9 cellular contexts compared by ENCODE assay signal in genomic region chr11:16543642-16544041, GRCh38.
"Had no signal": no experiment of that assay in that cellular context is flagged by ENCODE, and none has a peak within 500 bp of the region (broad histone marks: within the 10 kb centered on the region; RNA-seq: fewer than 3 reads in every experiment).

No MANE protein-coding gene starts in this region.

- H3K27ac ChIP-seq: GM23248, KMS-11 had no signal

- DNase-seq: GM23248, H9, HCEC 1CT, IMR-90, KBM-7 had no signal

- H3K4me2 ChIP-seq: KMS-11 had no signal

- FAIRE-seq: H1, H54, HTR-8/SVneo had no signal

- H3K4me3 ChIP-seq: GM23248 had no signal

- H3K9ac ChIP-seq: GM23248, KMS-11 had no signal

- H2AFZ ChIP-seq: GM23248 had no signal
